20 cellular contexts compared by ENCODE assay signal in genomic region chr12:58977476-58977875, GRCh38. TPM values are rescaled to one million over a fixed set of nuclear protein-coding genes. Genes with fewer than 3 reads are reported as not detected.
DNase-seq lines count a peak whose midpoint lies in the region; ATAC-seq, FAIRE-seq and TF ChIP-seq lines count a peak whose summit lies in the region.
"Had no signal": no experiment of that assay in that cellular context is flagged by ENCODE, and none has a peak within 500 bp of the region (broad histone marks: within the 10 kb centered on the region; RNA-seq: fewer than 3 reads in every experiment).

No MANE protein-coding gene starts in this region.

- DNase-seq in amniotic epithelial cell (ENCODE audit: low read depth), result peak; percentile 0
- DNase-seq in thyroid gland, result peak; percentile 52 to 55
- DNase-seq in upper lobe of left lung, result no peak
- no peak for DNase-seq in gastrocnemius medialis
- DNase-seq: 8988T; ACHN; BE2C; C1 segment of cervical spinal cord; CD4-positive, alpha-beta memory T cell; CD4-positive, CD25-positive, alpha-beta regulatory T cell; CD8-positive, alpha-beta memory T cell; COR-L47; DMS79 treated with DMSO at 0.1 percent for 48 hours; GF-D8 had no signal

- in situ Hi-C loops in gastrocnemius medialis (cut with MboI; ENCODE audit: low sequenced_read_pairs in 4 of 4), result no loop called here

- no peak for ATAC-seq in GM21619 (IDR thresholded peaks at IDR 0.05; ENCODE audit: unreplicated experiment)
- no peak for ATAC-seq in upper lobe of left lung (ENCODE audit: low FRiP score in 2 of 2)
- ATAC-seq in gastrocnemius medialis, result no peak

- WGBS in thyroid gland, 2 donors, result 41 to 54% methylated on average over 4 of the region's 4 CpGs
- WGBS in upper lobe of left lung, 2 donors, result 80 to 83% methylated on average over 4 of the region's 4 CpGs

- no peak overlapping the region for H3K27ac ChIP-seq in thyroid gland
- no peak overlapping the region for H3K27ac ChIP-seq in upper lobe of left lung
- no peak overlapping the region for H3K27ac ChIP-seq in gastrocnemius medialis
- H3K27ac ChIP-seq: BLaER1 had no signal

- no peak for TF ChIP-seq CTCF in thyroid gland (IDR thresholded peaks at IDR 0.05)
- no peak for TF ChIP-seq CTCF in upper lobe of left lung (IDR thresholded peaks at IDR 0.05)
- TF ChIP-seq CTCF in gastrocnemius medialis (IDR thresholded peaks at IDR 0.05 in 4 of 5, conservative IDR thresholded peaks at IDR 0.05 in 1 of 5), result no peak

- H3K27me3 ChIP-seq in thyroid gland (no peaks in the 10 kb centered on the region), upper lobe of left lung (no peaks in the 10 kb centered on the region), gastrocnemius medialis (no peaks in the 10 kb centered on the region)
- H3K27me3 ChIP-seq: BE2C, BLaER1 had no signal

- no peaks in the 10 kb centered on the region for H3K36me3 ChIP-seq in thyroid gland
- H3K36me3 ChIP-seq in upper lobe of left lung, result no peaks in the 10 kb centered on the region
- no peaks in the 10 kb centered on the region for H3K36me3 ChIP-seq in gastrocnemius medialis
- H3K36me3 ChIP-seq: BE2C, BLaER1 had no signal

- TF ChIP-seq POLR2A in thyroid gland (IDR thresholded peaks at IDR 0.05), result no peak
- no peak for TF ChIP-seq POLR2A in upper lobe of left lung (IDR thresholded peaks at IDR 0.05)
- TF ChIP-seq POLR2A in gastrocnemius medialis (IDR thresholded peaks at IDR 0.05), result no peak

- no peak overlapping the region for H3K4me3 ChIP-seq in thyroid gland (replicated peaks in 1 of 3)
- no peak overlapping the region for H3K4me3 ChIP-seq in upper lobe of left lung
- H3K4me3 ChIP-seq in gastrocnemius medialis, result no peak overlapping the region
- H3K4me3 ChIP-seq: BLaER1 had no signal

- peak; percentile 93 for FAIRE-seq in islet of Langerhans (lab: Jason Lieb, UNC)
- FAIRE-seq: D721Med, GM12891, GM19239 had no signal

- no peak for TF ChIP-seq EP300 in upper lobe of left lung (IDR thresholded peaks at IDR 0.05)

- H3K4me1 ChIP-seq in thyroid gland (peaks cover 4 to 10% of the 10 kb centered on the region in 2 donors), upper lobe of left lung (no peaks in the 10 kb centered on the region), gastrocnemius medialis (no peaks in the 10 kb centered on the region)
- H3K4me1 ChIP-seq: BE2C, BLaER1 had no signal

- H3K9me3 ChIP-seq in thyroid gland, result no peaks in the 10 kb centered on the region
- no peaks in the 10 kb centered on the region for H3K9me3 ChIP-seq in upper lobe of left lung
- H3K9me3 ChIP-seq in gastrocnemius medialis, result no peaks in the 10 kb centered on the region
- H3K9me3 ChIP-seq: BE2C, BLaER1 had no signal

- intact Hi-C loops in thyroid gland (cut with DNase I), result no loop called here
- intact Hi-C loops in gastrocnemius medialis (cut with DNase I; ENCODE audit: low total_unique reads), result no loop called here

RNA-seq across cellular contexts. Expression of gene LRIG3, which starts 57.2 kb away (rescaled TPM):
- total RNA-seq in thyroid gland (100 to 1,000 TPM; 163 to 222 (median 193) TPM), upper lobe of left lung (10 to 100 TPM; 18.3 to 91.8 (median 33.1) TPM), gastrocnemius medialis (10 to 100 TPM in 1 of 4 donors, 1 to 10 TPM in 3; 4.7 to 14.7 (median 7.7) TPM)
- total RNA-seq: CD4-positive, alpha-beta memory T cell; CD4-positive, CD25-positive, alpha-beta regulatory T cell had no signal

Comparison
In these comparisons a context has a peak if more than half of its experiments do, and no peak if none do; other contexts are left out.
1. DNase-seq: peak in amniotic epithelial cell (single experiment) and thyroid gland (2 of 2); none in upper lobe of left lung (0 of 2) and gastrocnemius medialis (0 of 2).